8 cellular contexts compared by ENCODE assay signal in genomic region chr1:236103646-236104218, GRCh38. TPM values are rescaled to one million over a fixed set of nuclear protein-coding genes. Genes with fewer than 3 reads are reported as not detected.
A peak's percentile ranks its signal among the peaks of the same experiment; 100 is the strongest.
DNase-seq lines count a peak whose midpoint lies in the region; ATAC-seq and TF ChIP-seq lines count a peak whose summit lies in the region.

No MANE protein-coding gene starts in this region.

- H3K4me3 ChIP-seq in fibroblast of mammary gland (ENCODE audit: control insufficient read depth, low read depth, low read length), result no peak overlapping the region
- no peak overlapping the region for H3K4me3 ChIP-seq in neutrophil (ENCODE audit: low read depth in 1 of 2, low read length in 1 of 2)

- peaks cover 5% of the 10 kb centered on the region for H3K4me1 Mint-ChIP-seq in type B pancreatic cell (ENCODE audit: unreplicated experiment)

- H3K36me3 Mint-ChIP-seq in type B pancreatic cell, result no peaks in the 10 kb centered on the region

- H3K27me3 ChIP-seq in neutrophil, result peaks cover 13% of the 10 kb centered on the region

- DNase-seq in GM03348 (ENCODE audit: low spot score), result peak; percentile 86
- DNase-seq in HPDE6-E6E7 (ENCODE audit: extremely low spot score), result peak; percentile 55
- DNase-seq in OCI-M1 (lab: John Stamatoyannopoulos, UW), result peak; percentile 90
- peak; percentile 66 to 69 for DNase-seq in activated T-cell treated with anti-CD3 and anti-CD28 coated beads, Interleukin-2, amount 50 U/mL, for 48 hours
- DNase-seq in fibroblast of mammary gland (ENCODE audit: low read depth), result peak; percentile 66
- DNase-seq in type B pancreatic cell (ENCODE audit: extremely low spot score, unreplicated experiment), result no peak

- peaks cover 0 to 4% of the 10 kb centered on the region in 2 experiments for H3K4me1 ChIP-seq in neutrophil (ENCODE audit: control insufficient read depth in 1 of 2, insufficient read depth in 1 of 2, low read depth in 1 of 2, low read length in 1 of 2)

- H3K27ac Mint-ChIP-seq in type B pancreatic cell, result peak overlapping the region; percentile 15

- H3K36me3 ChIP-seq in neutrophil, result no peaks in the 10 kb centered on the region

- no peaks in the 10 kb centered on the region for H3K9me3 Mint-ChIP-seq in type B pancreatic cell

- no peaks in the 10 kb centered on the region for H3K9me3 ChIP-seq in neutrophil

- no peak overlapping the region for H3K27ac ChIP-seq in neutrophil

- H3K27me3 Mint-ChIP-seq in type B pancreatic cell, result no peaks in the 10 kb centered on the region

- H3K4me3 Mint-ChIP-seq in type B pancreatic cell, result peak overlapping the region; percentile 18

- TF ChIP-seq CTCF in fibroblast of mammary gland (conservative IDR thresholded peaks at IDR 0.05; ENCODE audit: control insufficient read depth, insufficient read depth, low read depth, low read length) (peak; percentile 82), neutrophil (IDR thresholded peaks at IDR 0.05) (peak; percentile 61), type B pancreatic cell (conservative IDR thresholded peaks at IDR 0.05) (peak; percentile 97)

- ATAC-seq in GM21447 (IDR thresholded peaks at IDR 0.05; ENCODE audit: unreplicated experiment), result no peak

RNA-seq across cellular contexts. Expression of gene GPR137B, which starts 38.6 kb away (rescaled TPM):
- 16.0 and 24.6 TPM in 2 replicates for total RNA-seq in type B pancreatic cell (ENCODE audit: low replicate concordance)

RNA-seq across cellular contexts. Expression of gene NID1, which starts 38.8 kb away (rescaled TPM):
- 12.4 and 65.6 TPM in 2 replicates for total RNA-seq in type B pancreatic cell (ENCODE audit: low replicate concordance)
